Comparison of ENCODE assay signal across 1 cellular context in the genomic region with DNA sequence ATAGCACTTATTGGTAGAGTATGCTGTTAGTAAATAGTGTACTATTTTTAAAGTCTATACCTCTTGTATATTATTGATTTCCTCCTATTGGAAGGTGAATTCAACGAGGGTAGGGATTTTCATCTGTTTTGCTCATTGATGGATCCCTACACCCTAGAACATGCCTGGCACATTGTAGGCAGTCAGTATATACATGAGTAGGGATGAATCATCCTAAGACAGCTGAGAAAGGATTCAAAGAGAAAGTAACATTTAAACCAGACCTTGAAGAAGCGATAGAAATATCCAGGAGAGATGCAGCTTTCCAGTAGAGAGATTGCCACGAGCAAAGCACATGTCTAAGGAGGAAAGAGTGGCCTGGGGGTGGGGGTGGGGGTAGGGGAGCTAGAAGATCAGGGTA.
TF ChIP-seq lines count a peak whose summit lies in the region.

No MANE protein-coding gene starts in this region.

TF ChIP-seq in GM23338, 12 proteins besides CTCF, POLR2A, EP300 and RAD21 (continued from another document):
- TF ChIP-seq, protein P1, sequence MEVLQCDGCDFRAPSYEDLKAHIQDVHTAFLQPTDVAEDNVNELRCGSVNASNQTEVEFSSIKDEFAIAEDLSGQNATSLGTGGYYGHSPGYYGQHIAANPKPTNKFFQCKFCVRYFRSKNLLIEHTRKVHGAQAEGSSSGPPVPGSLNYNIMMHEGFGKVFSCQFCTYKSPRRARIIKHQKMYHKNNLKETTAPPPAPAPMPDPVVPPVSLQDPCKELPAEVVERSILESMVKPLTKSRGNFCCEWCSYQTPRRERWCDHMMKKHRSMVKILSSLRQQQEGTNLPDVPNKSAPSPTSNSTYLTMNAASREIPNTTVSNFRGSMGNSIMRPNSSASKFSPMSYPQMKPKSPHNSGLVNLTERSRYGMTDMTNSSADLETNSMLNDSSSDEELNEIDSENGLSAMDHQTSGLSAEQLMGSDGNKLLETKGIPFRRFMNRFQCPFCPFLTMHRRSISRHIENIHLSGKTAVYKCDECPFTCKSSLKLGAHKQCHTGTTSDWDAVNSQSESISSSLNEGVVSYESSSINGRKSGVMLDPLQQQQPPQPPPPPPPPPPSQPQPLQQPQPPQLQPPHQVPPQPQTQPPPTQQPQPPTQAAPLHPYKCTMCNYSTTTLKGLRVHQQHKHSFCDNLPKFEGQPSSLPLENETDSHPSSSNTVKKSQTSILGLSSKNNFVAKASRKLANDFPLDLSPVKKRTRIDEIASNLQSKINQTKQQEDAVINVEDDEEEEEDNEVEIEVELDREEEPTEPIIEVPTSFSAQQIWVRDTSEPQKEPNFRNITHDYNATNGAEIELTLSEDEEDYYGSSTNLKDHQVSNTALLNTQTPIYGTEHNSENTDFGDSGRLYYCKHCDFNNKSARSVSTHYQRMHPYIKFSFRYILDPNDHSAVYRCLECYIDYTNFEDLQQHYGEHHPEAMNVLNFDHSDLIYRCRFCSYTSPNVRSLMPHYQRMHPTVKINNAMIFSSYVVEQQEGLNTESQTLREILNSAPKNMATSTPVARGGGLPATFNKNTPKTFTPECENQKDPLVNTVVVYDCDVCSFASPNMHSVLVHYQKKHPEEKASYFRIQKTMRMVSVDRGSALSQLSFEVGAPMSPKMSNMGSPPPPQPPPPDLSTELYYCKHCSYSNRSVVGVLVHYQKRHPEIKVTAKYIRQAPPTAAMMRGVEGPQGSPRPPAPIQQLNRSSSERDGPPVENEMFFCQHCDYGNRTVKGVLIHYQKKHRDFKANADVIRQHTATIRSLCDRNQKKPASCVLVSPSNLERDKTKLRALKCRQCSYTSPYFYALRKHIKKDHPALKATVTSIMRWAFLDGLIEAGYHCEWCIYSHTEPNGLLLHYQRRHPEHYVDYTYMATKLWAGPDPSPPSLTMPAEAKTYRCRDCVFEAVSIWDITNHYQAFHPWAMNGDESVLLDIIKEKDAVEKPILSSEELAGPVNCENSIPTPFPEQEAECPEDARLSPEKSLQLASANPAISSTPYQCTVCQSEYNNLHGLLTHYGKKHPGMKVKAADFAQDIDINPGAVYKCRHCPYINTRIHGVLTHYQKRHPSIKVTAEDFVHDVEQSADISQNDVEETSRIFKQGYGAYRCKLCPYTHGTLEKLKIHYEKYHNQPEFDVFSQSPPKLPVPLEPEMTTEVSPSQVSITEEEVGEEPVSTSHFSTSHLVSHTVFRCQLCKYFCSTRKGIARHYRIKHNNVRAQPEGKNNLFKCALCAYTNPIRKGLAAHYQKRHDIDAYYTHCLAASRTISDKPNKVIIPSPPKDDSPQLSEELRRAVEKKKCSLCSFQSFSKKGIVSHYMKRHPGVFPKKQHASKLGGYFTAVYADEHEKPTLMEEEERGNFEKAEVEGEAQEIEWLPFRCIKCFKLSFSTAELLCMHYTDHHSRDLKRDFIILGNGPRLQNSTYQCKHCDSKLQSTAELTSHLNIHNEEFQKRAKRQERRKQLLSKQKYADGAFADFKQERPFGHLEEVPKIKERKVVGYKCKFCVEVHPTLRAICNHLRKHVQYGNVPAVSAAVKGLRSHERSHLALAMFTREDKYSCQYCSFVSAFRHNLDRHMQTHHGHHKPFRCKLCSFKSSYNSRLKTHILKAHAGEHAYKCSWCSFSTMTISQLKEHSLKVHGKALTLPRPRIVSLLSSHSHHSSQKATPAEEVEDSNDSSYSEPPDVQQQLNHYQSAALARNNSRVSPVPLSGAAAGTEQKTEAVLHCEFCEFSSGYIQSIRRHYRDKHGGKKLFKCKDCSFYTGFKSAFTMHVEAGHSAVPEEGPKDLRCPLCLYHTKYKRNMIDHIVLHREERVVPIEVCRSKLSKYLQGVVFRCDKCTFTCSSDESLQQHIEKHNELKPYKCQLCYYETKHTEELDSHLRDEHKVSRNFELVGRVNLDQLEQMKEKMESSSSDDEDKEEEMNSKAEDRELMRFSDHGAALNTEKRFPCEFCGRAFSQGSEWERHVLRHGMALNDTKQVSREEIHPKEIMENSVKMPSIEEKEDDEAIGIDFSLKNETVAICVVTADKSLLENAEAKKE (CRISPR knock-in tag; IDR thresholded peaks at IDR 0.05): no peak
- TF ChIP-seq POLR2AphosphoS5 (IDR thresholded peaks at IDR 0.05; ENCODE audit: low read depth) (no peak), JUNB (IDR thresholded peaks at IDR 0.05; ENCODE audit: unreplicated experiment) (no peak), ETS1 (IDR thresholded peaks at IDR 0.05) (no peak), ZNF331 (CRISPR knock-in tag; IDR thresholded peaks at IDR 0.05; ENCODE audit: low read depth) (no peak), REST (IDR thresholded peaks at IDR 0.05; ENCODE audit: unreplicated experiment) (no peak), EZH2phosphoT487 (IDR thresholded peaks at IDR 0.05; ENCODE audit: unreplicated experiment) (no peak), STAT1 (IDR thresholded peaks at IDR 0.05; ENCODE audit: unreplicated experiment) (no peak), EZH2 (IDR thresholded peaks at IDR 0.05; ENCODE audit: low read depth, unreplicated experiment) (no peak)
